Comparison of ENCODE assay signal across 20 cellular contexts in the genomic region with DNA sequence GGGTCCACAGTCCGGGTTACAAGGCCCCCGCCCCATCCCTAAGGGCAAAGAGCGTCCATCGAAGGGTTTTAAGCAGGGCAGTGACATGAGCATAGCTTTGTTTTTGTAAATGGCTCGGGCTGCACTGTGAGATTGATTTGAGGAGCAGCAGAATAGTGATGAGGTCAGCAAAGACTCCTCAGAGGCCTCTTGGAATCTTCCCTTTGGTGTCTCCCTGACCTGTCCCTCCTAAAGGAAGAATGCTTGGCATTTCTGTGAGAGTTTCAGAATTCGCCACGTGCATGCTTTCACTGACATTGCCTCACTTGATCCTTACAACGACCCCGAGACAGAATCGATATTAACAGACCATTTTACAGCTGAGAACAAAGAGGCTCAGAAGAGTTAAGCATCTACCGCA. TPM values are rescaled to one million over a fixed set of nuclear protein-coding genes. Genes with fewer than 3 reads are reported as not detected.
DNase-seq lines count a peak whose midpoint lies in the region; ATAC-seq, FAIRE-seq and TF ChIP-seq lines count a peak whose summit lies in the region.
"Had no signal": no experiment of that assay in that cellular context is flagged by ENCODE, and none has a peak within 500 bp of the region (broad histone marks: within the 10 kb centered on the region; RNA-seq: fewer than 3 reads in every experiment).

No MANE protein-coding gene starts in this region.

- no peak overlapping the region for H3K4me3 ChIP-seq in HepG2 (replicated peaks in 1 of 3; ENCODE audit: insufficient read depth in 1 of 3, low read depth in 2 of 3, low read length in 3 of 3)
- H3K4me3 ChIP-seq in right lobe of liver, result no peak overlapping the region
- H3K4me3 ChIP-seq in K562, result no peak overlapping the region
- no peak overlapping the region for H3K4me3 ChIP-seq in mesendoderm (ENCODE audit: low read length)
- H3K4me3 ChIP-seq: HAP-1, SK-N-MC had no signal

- H3K18ac ChIP-seq in mesendoderm (ENCODE audit: low read length), result no peak overlapping the region

- DNase-seq in HepG2 (ENCODE audit: low spot score) (no peak), right lobe of liver (no peak), K562 (ENCODE audit: extremely low read depth in 1 of 4, low spot score in 3 of 4) (no peak), mesendoderm (peak; percentile 88), urothelium cell line (ENCODE audit: low spot score) (peak; percentile 38), SK-N-DZ (ENCODE audit: low spot score) (no peak)
- no peak for DNase-seq in activated CD4-positive, alpha-beta memory T cell treated with anti-CD3 and anti-CD28 coated beads, Interleukin-2, amount 10 ng/mL, durations not matched to agents 7 days and 5 days
- DNase-seq: CD4-positive, alpha-beta T cell; DMS53; KG1; MV-4-11; NCI-H1694 treated with DMSO at 0.1 percent for 48 hours; NCI-H524; NCI-H82; OCI-M1; Right ventricle myocardium superior had no signal

- 3% methylated on average over 11 of the region's 11 CpGs for WGBS in HepG2 (ENCODE audit: low lambda C conversion rate)
- WGBS in right lobe of liver (ENCODE audit: insufficient coverage, low coverage, low lambda C conversion rate, missing lambda C conversion rate), result 67% methylated on average over 11 of the region's 11 CpGs
- WGBS in K562 (ENCODE audit: insufficient coverage, low coverage, missing lambda C conversion rate), result 6% methylated on average over 11 of the region's 11 CpGs
- WGBS in mesendoderm (ENCODE audit: extremely low coverage, insufficient coverage, low lambda C conversion rate), result no CpG with 5 or more reads among the region's 11 CpGs

- TF ChIP-seq RAD21 in HepG2 (CRISPR knock-in tag; IDR thresholded peaks at IDR 0.05), result no peak
- TF ChIP-seq RAD21 in K562 (CRISPR knock-in tag; conservative IDR thresholded peaks at IDR 0.05 in 1 of 2, IDR thresholded peaks at IDR 0.05 in 1 of 2), result no peak

- intact Hi-C loops in HepG2 (cut with micrococcal nuclease; ENCODE audit: unreplicated experiment), result no loop called here
- intact Hi-C loops in right lobe of liver (cut with DNase I), result no loop called here
- intact Hi-C loops in K562 (cut with micrococcal nuclease), result no loop called here

- H4K20me1 ChIP-seq in HepG2 (ENCODE audit: insufficient read depth, low read length) (no peaks in the 10 kb centered on the region), K562 (replicated peaks; ENCODE audit: control insufficient read depth, insufficient read depth, low read length) (no peaks in the 10 kb centered on the region)

- H3K36me3 ChIP-seq in HepG2 (replicated peaks in 1 of 2; ENCODE audit: control insufficient read depth in 1 of 2, insufficient read depth in 2 of 2, low read length in 2 of 2) (no peaks in the 10 kb centered on the region), right lobe of liver (no peaks in the 10 kb centered on the region), K562 (ENCODE audit: control insufficient read depth, insufficient read depth, low read length) (no peaks in the 10 kb centered on the region), mesendoderm (ENCODE audit: control insufficient read depth, insufficient read depth, low read length) (no peaks in the 10 kb centered on the region)
- H3K36me3 ChIP-seq: HAP-1 had no signal

- H3K9me3 Mint-ChIP-seq in activated CD4-positive, alpha-beta memory T cell treated with anti-CD3 and anti-CD28 coated beads, Interleukin-2, amount 10 ng/mL, durations not matched to agents 7 days and 5 days, result no peaks in the 10 kb centered on the region
- H3K9me3 Mint-ChIP-seq: CD4-positive, alpha-beta T cell had no signal

- H3K9me3 ChIP-seq in HepG2 (ENCODE audit: low read length), result no peaks in the 10 kb centered on the region
- no peaks in the 10 kb centered on the region for H3K9me3 ChIP-seq in right lobe of liver
- no peaks in the 10 kb centered on the region for H3K9me3 ChIP-seq in K562 (replicated peaks; ENCODE audit: control insufficient read depth, insufficient read depth, low read depth, low read length)

- TF ChIP-seq CTCF in HepG2 (CRISPR knock-in tag; IDR thresholded peaks at IDR 0.05), result no peak
- no peak for TF ChIP-seq CTCF in right lobe of liver (IDR thresholded peaks at IDR 0.05)
- no peak for TF ChIP-seq CTCF in K562 (IDR thresholded peaks at IDR 0.05 in 2 of 3, conservative IDR thresholded peaks at IDR 0.05 in 1 of 3; ENCODE audit: insufficient read depth in 2 of 3, low read depth in 1 of 3, low read length in 3 of 3)

- H2AFZ ChIP-seq in HepG2 (ENCODE audit: low read length) (no peak overlapping the region), K562 (ENCODE audit: low read depth, low read length) (0 out of 2 replicates have a peak overlapping the region, but pooled peaks have one; percentile 17)

- ATAC-seq in HepG2 (no peak), right lobe of liver (no peak), K562 (peak; percentile 36; the same call in 1 of the 3 replicates), GM18502 (IDR thresholded peaks at IDR 0.05; ENCODE audit: poor library complexity, unreplicated experiment) (no peak)

- H3K4me1 Mint-ChIP-seq in activated CD4-positive, alpha-beta memory T cell treated with anti-CD3 and anti-CD28 coated beads, Interleukin-2, amount 10 ng/mL, durations not matched to agents 7 days and 5 days, result no peaks in the 10 kb centered on the region

- H3K4me2 ChIP-seq in HepG2 (ENCODE audit: low read depth, low read length) (0 out of 2 replicates have a peak overlapping the region, but pooled peaks have one; percentile 24), K562 (ENCODE audit: insufficient read depth, low read length) (no peak overlapping the region), mesendoderm (ENCODE audit: low read length) (no peak overlapping the region)

- H4K8ac ChIP-seq in mesendoderm (ENCODE audit: low read depth, low read length), result no peak overlapping the region

- no peak overlapping the region for H2BK5ac ChIP-seq in mesendoderm (ENCODE audit: low read length)

- TF ChIP-seq EP300 in HepG2 (IDR thresholded peaks at IDR 0.05; ENCODE audit: low read depth in 2 of 2, low read length in 2 of 2) (no peak), HepG2 (CRISPR knock-in tag; IDR thresholded peaks at IDR 0.05; ENCODE audit: borderline replicate concordance) (no peak), K562 (IDR thresholded peaks at IDR 0.05; ENCODE audit: low read length) (no peak)

- H3K27ac Mint-ChIP-seq in activated CD4-positive, alpha-beta memory T cell treated with anti-CD3 and anti-CD28 coated beads, Interleukin-2, amount 10 ng/mL, durations not matched to agents 7 days and 5 days, result no peak overlapping the region
- H3K27ac Mint-ChIP-seq: CD4-positive, alpha-beta T cell had no signal

- in situ Hi-C loops in HepG2 (cut with HindIII; ENCODE audit: extremely low pct_ligation_motif_present, low pct_unique_long_range_greater_than_20kb) (no loop called here), K562 (cut with MboI) (loop anchor here (25.0 kb wide), 1 partner anchor 620 kb away; no protein-coding TSS in a partner anchor)

- no peak overlapping the region for H2BK120ac ChIP-seq in mesendoderm (ENCODE audit: low read depth, low read length)

- H3K9ac ChIP-seq in HepG2 (ENCODE audit: insufficient read depth, low read depth, low read length) (no peak overlapping the region), K562 (ENCODE audit: insufficient read depth in 1 of 2, low read depth in 2 of 2, low read length in 2 of 2) (no peak overlapping the region), mesendoderm (ENCODE audit: low read length) (no peak overlapping the region)

- FAIRE-seq in HepG2 (lab: Jason Lieb, UNC) (no peak), K562 (lab: Jason Lieb, UNC) (no peak), urothelium cell line (lab: Jason Lieb, UNC) (no peak)

- H3K27ac ChIP-seq in HepG2 (ENCODE audit: extremely low read length, insufficient read depth, low read length) (no peak overlapping the region), right lobe of liver (no peak overlapping the region), K562 (ENCODE audit: extremely low read depth, low read depth, low read length) (no peak overlapping the region), mesendoderm (ENCODE audit: low read depth, low read length) (no peak overlapping the region)
- H3K27ac ChIP-seq: 22Rv1, SK-N-MC had no signal

- H2AK5ac ChIP-seq in mesendoderm (ENCODE audit: low read length), result no peak overlapping the region

- CTCF ChIA-PET in HepG2 (lab: Yijun Ruan, JAX; ENCODE audit: low intra/inter-chr PET ratio, low total read pairs), result no interaction called here
- CTCF ChIA-PET in K562 (lab: Yijun Ruan, JAX; ENCODE audit: low intra/inter-chr PET ratio), result no interaction called here
- CTCF ChIA-PET in activated CD4-positive, alpha-beta memory T cell treated with anti-CD3 and anti-CD28 coated beads, Interleukin-2, amount 10 ng/mL, durations not matched to agents 7 days and 5 days (lab: Charles Lee), result interaction anchor here (1.4 kb wide), 1 partner anchor 20 kb away, joined by 3 read pairs; no protein-coding TSS in a partner anchor

- no peaks in the 10 kb centered on the region for H3K79me1 ChIP-seq in mesendoderm (ENCODE audit: low read length)

- H3K4me3 Mint-ChIP-seq in activated CD4-positive, alpha-beta memory T cell treated with anti-CD3 and anti-CD28 coated beads, Interleukin-2, amount 10 ng/mL, durations not matched to agents 7 days and 5 days, result no peak overlapping the region
- H3K4me3 Mint-ChIP-seq: CD4-positive, alpha-beta T cell had no signal

- no peaks in the 10 kb centered on the region for H3K27me3 Mint-ChIP-seq in activated CD4-positive, alpha-beta memory T cell treated with anti-CD3 and anti-CD28 coated beads, Interleukin-2, amount 10 ng/mL, durations not matched to agents 7 days and 5 days
- H3K27me3 Mint-ChIP-seq: CD4-positive, alpha-beta T cell had no signal

- POLR2A ChIA-PET in HepG2 (lab: Yijun Ruan, JAX) (no interaction called here), K562 (lab: Yijun Ruan, JAX) (interaction anchor here (0.6 to 1.2 kb wide), 3 partner anchors 9 to 623 kb away, joined by 3 to 4 read pairs (median 3); no protein-coding TSS in a partner anchor)
- POLR2A ChIA-PET in activated CD4-positive, alpha-beta memory T cell treated with anti-CD3 and anti-CD28 coated beads, Interleukin-2, amount 10 ng/mL, durations not matched to agents 7 days and 5 days (lab: Charles Lee), result no interaction called here

- TF ChIP-seq POLR2A in HepG2 (IDR thresholded peaks at IDR 0.05; ENCODE audit: insufficient read depth in 1 of 2, low read depth in 2 of 2, low read length in 2 of 2), result no peak
- TF ChIP-seq POLR2A in right lobe of liver (IDR thresholded peaks at IDR 0.05), result no peak
- TF ChIP-seq POLR2A in K562 (conservative IDR thresholded peaks at IDR 0.05), result no peak

- 0 out of 5 replicates have a peak, but pooled peaks cover 0 to 9% of the 10 kb centered on the region in 2 experiments for H3K27me3 ChIP-seq in HepG2 (ENCODE audit: control insufficient read depth in 1 of 2, insufficient read depth in 2 of 2, low read length in 2 of 2)
- no peaks in the 10 kb centered on the region for H3K27me3 ChIP-seq in right lobe of liver
- peaks cover 8 to 23% of the 10 kb centered on the region in 2 experiments; a peak in 3 of 5 replicates for H3K27me3 ChIP-seq in K562 (ENCODE audit: control insufficient read depth in 2 of 2, insufficient read depth in 2 of 2, low read length in 2 of 2)
- H3K27me3 ChIP-seq in mesendoderm (ENCODE audit: insufficient read depth, low read length, poor library complexity), result no peaks in the 10 kb centered on the region

- no peaks in the 10 kb centered on the region for H3K9me1 ChIP-seq in K562 (ENCODE audit: control insufficient read depth, insufficient read depth, low read length)

- no peak overlapping the region for H3K4ac ChIP-seq in mesendoderm (ENCODE audit: low read depth, low read length)

- H3K23ac ChIP-seq in mesendoderm (ENCODE audit: low read length), result no peak overlapping the region

- peaks cover 20% of the 10 kb centered on the region for H3K36me3 Mint-ChIP-seq in activated CD4-positive, alpha-beta memory T cell treated with anti-CD3 and anti-CD28 coated beads, Interleukin-2, amount 10 ng/mL, durations not matched to agents 7 days and 5 days (ENCODE audit: low read depth)

- peaks cover 7% of the 10 kb centered on the region; the same call in 1 of the 2 replicates for H3K4me1 ChIP-seq in HepG2 (ENCODE audit: insufficient read depth, low read length)
- no peaks in the 10 kb centered on the region for H3K4me1 ChIP-seq in right lobe of liver
- no peaks in the 10 kb centered on the region for H3K4me1 ChIP-seq in K562 (replicated peaks in 1 of 2; ENCODE audit: control insufficient read depth in 2 of 2, insufficient read depth in 2 of 2, low read length in 2 of 2)
- H3K4me1 ChIP-seq in mesendoderm (ENCODE audit: control insufficient read depth, low read depth, low read length), result no peaks in the 10 kb centered on the region
- H3K4me1 ChIP-seq: HAP-1 had no signal

- no peak overlapping the region for H2BK15ac ChIP-seq in mesendoderm (replicated peaks; ENCODE audit: low read depth)

- BruUV-seq in HepG2 (replicated peaks; lab: Mats Ljungman, UMichigan), result no TSS peak
- no TSS peak for BruUV-seq in K562 (replicated peaks; lab: Mats Ljungman, UMichigan)

- no peak overlapping the region for H3K56ac ChIP-seq in mesendoderm (ENCODE audit: low read length)

- no peak overlapping the region for H4K5ac ChIP-seq in mesendoderm (ENCODE audit: low read length)

- H3K79me2 ChIP-seq in HepG2 (ENCODE audit: insufficient read depth, low read length) (no peaks in the 10 kb centered on the region), K562 (ENCODE audit: control insufficient read depth, insufficient read depth, low read length) (no peaks in the 10 kb centered on the region), mesendoderm (ENCODE audit: control insufficient read depth, insufficient read depth, low read length) (no peaks in the 10 kb centered on the region)

RNA-seq across cellular contexts. Expression of gene LAMP3, which starts 20.3 kb away (rescaled TPM):
- total RNA-seq in HepG2 (2016; rRNA removed; fragmentation: Illumina TruSeq; extraction: Trizol) (0.07 TPM in 1 of 2 replicates, not detected in the other), right lobe of liver (under 1 TPM in 4 of 6 experiments, not detected in 2; 0.13 to 0.56 (median 0.37) TPM), K562 (2014; rRNA removed) (0.27 and 0.57 TPM in 2 replicates), K562 (2014; rRNA removed; fragmentation: Illumina TruSeq; extraction: Trizol) (0.67 and 0.91 TPM in 2 replicates), K562 (2015; rRNA removed; fragmentation: Illumina TruSeq; extraction: Trizol) (0.33 and 0.34 TPM in 2 replicates), K562 (2021) (0.65 and 0.82 TPM in 2 replicates)
- total RNA-seq in HepG2 (2016; cell fraction: cytosol; rRNA removed; fragmentation: Illumina TruSeq; extraction: Trizol; ENCODE audit: low read depth), result not detected in 2 replicates
- 0.04 TPM in 1 of 2 replicates, not detected in the other for total RNA-seq in HepG2 (2016; cell fraction: insoluble cytoplasmic fraction; rRNA removed; fragmentation: Illumina TruSeq; extraction: Trizol)
- total RNA-seq in HepG2 (2016; cell fraction: membrane; rRNA removed; fragmentation: Illumina TruSeq; extraction: Trizol), result not detected in 2 replicates
- 0.09 TPM in 1 of 2 replicates, not detected in the other for total RNA-seq in HepG2 (2016; cell fraction: nucleus; rRNA removed; fragmentation: Illumina TruSeq; extraction: Trizol)
- polyA plus RNA-seq in HepG2 (2011; rRNA removed) (0.04 TPM in 2 replicates), K562 (2011; rRNA removed) (0.35 and 0.51 TPM in 2 replicates), K562 (2014; fragmentation: Illumina TruSeq; extraction: Trizol) (1.5 and 1.8 TPM in 2 replicates), K562 (2014; fragmentation: Nextera tagmentation; extraction: Ambion mirVana) (under 1 TPM; 0.50 to 0.59 TPM), K562 (2014; rRNA removed) (0.48 and 0.58 TPM in 2 replicates)
- 0.03 TPM in 1 of 2 replicates, not detected in the other for polyA plus RNA-seq in HepG2 (2011; cell fraction: cytosol; rRNA removed)
- not detected in 2 replicates for polyA plus RNA-seq in HepG2 (2011; cell fraction: nucleus; rRNA removed)
- polyA plus RNA-seq in HepG2 (2012), result 0.12 and 0.23 TPM in 2 replicates
- polyA plus RNA-seq in HepG2 (2016; cell fraction: cytosol; fragmentation: Illumina TruSeq; extraction: Trizol; ENCODE audit: low read depth), result not detected in 2 replicates
- 0.12 and 0.13 TPM in 2 replicates for polyA plus RNA-seq in HepG2 (2016; cell fraction: insoluble cytoplasmic fraction; fragmentation: Illumina TruSeq; extraction: Trizol; ENCODE audit: low read depth)
- 0.08 TPM in 1 of 2 replicates, not detected in the other for polyA plus RNA-seq in HepG2 (2016; cell fraction: membrane; fragmentation: Illumina TruSeq; extraction: Trizol; ENCODE audit: low read depth)
- 0.44 TPM in 1 of 2 replicates, not detected in the other for polyA plus RNA-seq in HepG2 (2016; cell fraction: nucleus; fragmentation: Illumina TruSeq; extraction: Trizol; ENCODE audit: insufficient read depth, low read depth)
- not detected in 2 replicates for polyA minus RNA-seq in HepG2 (2011; rRNA and poly(A)+ RNA removed; ENCODE audit: low replicate concordance)
- polyA minus RNA-seq in HepG2 (2011; cell fraction: cytosol; rRNA and poly(A)+ RNA removed), result not detected in 2 replicates
- polyA minus RNA-seq in HepG2 (2011; cell fraction: nucleus; rRNA and poly(A)+ RNA removed), result not detected in 2 replicates
- 0.37 and 0.84 TPM in 2 replicates for total RNA-seq in K562 (2011; cell fraction: chromatin; rRNA removed; ENCODE audit: low replicate concordance)
- total RNA-seq in K562 (2011; cell fraction: nucleolus; rRNA removed), result 0.17 and 0.26 TPM in 2 replicates
- total RNA-seq in K562 (2011; cell fraction: nucleoplasm; rRNA removed), result 0.31 and 0.44 TPM in 2 replicates
- 0.24 and 0.34 TPM in 2 replicates for polyA plus RNA-seq in K562 (2011; cell fraction: cytosol; rRNA removed)
- 0.23 and 0.29 TPM in 2 replicates for polyA plus RNA-seq in K562 (2011; cell fraction: nucleus; rRNA removed)
- 0.86 and 12.2 TPM in 2 replicates for polyA plus RNA-seq in K562 (2012)
- 0.32 and 0.75 TPM in 2 replicates for polyA minus RNA-seq in K562 (2011; rRNA and poly(A)+ RNA removed)
- polyA minus RNA-seq in K562 (2011; cell fraction: cytosol; rRNA and poly(A)+ RNA removed), result not detected in 2 replicates
- 0.27 TPM in 1 of 2 replicates, not detected in the other for polyA minus RNA-seq in K562 (2011; cell fraction: nucleus; rRNA and poly(A)+ RNA removed)
- polyA plus RNA-seq in mesendoderm (2013, experiment 1 of 2), result 0.95 TPM
- 1.3 TPM for polyA plus RNA-seq in mesendoderm (2013, experiment 2 of 2)
- 10 to 100 TPM; 13.6 to 13.8 TPM for total RNA-seq in activated CD4-positive, alpha-beta memory T cell treated with anti-CD3 and anti-CD28 coated beads, Interleukin-2, amount 10 ng/mL, durations not matched to agents 7 days and 5 days
- not detected in 2 replicates for polyA plus RNA-seq in SK-N-DZ (2014; cell fraction: cytosol; rRNA removed)
- polyA plus RNA-seq in SK-N-DZ (2014; cell fraction: nucleus; rRNA removed), result not detected in 2 replicates
- total RNA-seq: Right ventricle myocardium superior had no signal

RNA-seq across cellular contexts. Expression of gene MCCC1, which starts 42.9 kb away (rescaled TPM):
- total RNA-seq in HepG2 (2016; rRNA removed; fragmentation: Illumina TruSeq; extraction: Trizol), result 30.1 and 34.7 TPM in 2 replicates
- 11.7 and 14.0 TPM in 2 replicates for total RNA-seq in HepG2 (2016; cell fraction: cytosol; rRNA removed; fragmentation: Illumina TruSeq; extraction: Trizol; ENCODE audit: low read depth)
- 32.3 TPM in 2 replicates for total RNA-seq in HepG2 (2016; cell fraction: insoluble cytoplasmic fraction; rRNA removed; fragmentation: Illumina TruSeq; extraction: Trizol)
- 14.1 and 14.5 TPM in 2 replicates for total RNA-seq in HepG2 (2016; cell fraction: membrane; rRNA removed; fragmentation: Illumina TruSeq; extraction: Trizol)
- 21.7 and 28.0 TPM in 2 replicates for total RNA-seq in HepG2 (2016; cell fraction: nucleus; rRNA removed; fragmentation: Illumina TruSeq; extraction: Trizol)
- 9.8 and 11.7 TPM in 2 replicates for polyA plus RNA-seq in HepG2 (2011; rRNA removed)
- 9.4 and 9.6 TPM in 2 replicates for polyA plus RNA-seq in HepG2 (2011; cell fraction: cytosol; rRNA removed)
- polyA plus RNA-seq in HepG2 (2011; cell fraction: nucleus; rRNA removed), result 10.8 and 12.3 TPM in 2 replicates
- polyA plus RNA-seq in HepG2 (2012), result 12.0 and 19.1 TPM in 2 replicates
- polyA plus RNA-seq in HepG2 (2016; cell fraction: cytosol; fragmentation: Illumina TruSeq; extraction: Trizol; ENCODE audit: low read depth), result 4.4 and 4.8 TPM in 2 replicates
- 29.2 and 34.5 TPM in 2 replicates for polyA plus RNA-seq in HepG2 (2016; cell fraction: insoluble cytoplasmic fraction; fragmentation: Illumina TruSeq; extraction: Trizol; ENCODE audit: low read depth)
- 8.8 and 8.9 TPM in 2 replicates for polyA plus RNA-seq in HepG2 (2016; cell fraction: membrane; fragmentation: Illumina TruSeq; extraction: Trizol; ENCODE audit: low read depth)
- 28.1 and 28.7 TPM in 2 replicates for polyA plus RNA-seq in HepG2 (2016; cell fraction: nucleus; fragmentation: Illumina TruSeq; extraction: Trizol; ENCODE audit: insufficient read depth, low read depth)
- polyA minus RNA-seq in HepG2 (2011; rRNA and poly(A)+ RNA removed; ENCODE audit: low replicate concordance), result 15.9 and 19.4 TPM in 2 replicates
- 10.0 and 11.5 TPM in 2 replicates for polyA minus RNA-seq in HepG2 (2011; cell fraction: cytosol; rRNA and poly(A)+ RNA removed)
- polyA minus RNA-seq in HepG2 (2011; cell fraction: nucleus; rRNA and poly(A)+ RNA removed), result 26.1 and 31.3 TPM in 2 replicates
- 10 to 100 TPM; 34.0 to 57.0 (median 48.2) TPM for total RNA-seq in right lobe of liver
- total RNA-seq in K562 (2011; cell fraction: chromatin; rRNA removed; ENCODE audit: low replicate concordance), result 22.1 and 32.8 TPM in 2 replicates
- total RNA-seq in K562 (2011; cell fraction: nucleolus; rRNA removed), result 16.7 and 23.5 TPM in 2 replicates
- 14.1 and 14.9 TPM in 2 replicates for total RNA-seq in K562 (2011; cell fraction: nucleoplasm; rRNA removed)
- 18.3 and 21.4 TPM in 2 replicates for total RNA-seq in K562 (2014; rRNA removed)
- total RNA-seq in K562 (2014; rRNA removed; fragmentation: Illumina TruSeq; extraction: Trizol), result 25.1 and 33.5 TPM in 2 replicates
- total RNA-seq in K562 (2015; rRNA removed; fragmentation: Illumina TruSeq; extraction: Trizol), result 23.0 and 23.6 TPM in 2 replicates
- 24.1 and 25.3 TPM in 2 replicates for total RNA-seq in K562 (2021)
- 19.8 and 26.9 TPM in 2 replicates for polyA plus RNA-seq in K562 (2011; rRNA removed)
- 14.4 and 15.6 TPM in 2 replicates for polyA plus RNA-seq in K562 (2011; cell fraction: cytosol; rRNA removed)
- 22.4 and 29.5 TPM in 2 replicates for polyA plus RNA-seq in K562 (2011; cell fraction: nucleus; rRNA removed)
- polyA plus RNA-seq in K562 (2012), result 21.3 and 22.2 TPM in 2 replicates
- 22.8 and 23.0 TPM in 2 replicates for polyA plus RNA-seq in K562 (2014; fragmentation: Illumina TruSeq; extraction: Trizol)
- polyA plus RNA-seq in K562 (2014; fragmentation: Nextera tagmentation; extraction: Ambion mirVana), result 10 to 100 TPM; 13.7 to 14.3 TPM
- 19.7 and 25.0 TPM in 2 replicates for polyA plus RNA-seq in K562 (2014; rRNA removed)
- 32.0 and 42.5 TPM in 2 replicates for polyA minus RNA-seq in K562 (2011; rRNA and poly(A)+ RNA removed)
- polyA minus RNA-seq in K562 (2011; cell fraction: cytosol; rRNA and poly(A)+ RNA removed), result 13.7 and 19.9 TPM in 2 replicates
- polyA minus RNA-seq in K562 (2011; cell fraction: nucleus; rRNA and poly(A)+ RNA removed), result 24.5 and 26.8 TPM in 2 replicates
- polyA plus RNA-seq in mesendoderm (2013, experiment 1 of 2), result 7.2 TPM
- polyA plus RNA-seq in mesendoderm (2013, experiment 2 of 2), result 7.9 TPM
- total RNA-seq in activated CD4-positive, alpha-beta memory T cell treated with anti-CD3 and anti-CD28 coated beads, Interleukin-2, amount 10 ng/mL, durations not matched to agents 7 days and 5 days, result 10 to 100 TPM; 23.5 to 27.5 TPM
- 25.1 and 29.0 TPM in 2 replicates for polyA plus RNA-seq in SK-N-DZ (2014; cell fraction: cytosol; rRNA removed)
- polyA plus RNA-seq in SK-N-DZ (2014; cell fraction: nucleus; rRNA removed), result 26.4 and 39.8 TPM in 2 replicates

Comparison
In these comparisons a context has a peak if more than half of its experiments do, and no peak if none do; other contexts are left out.
1. DNase-seq: peak in mesendoderm (single experiment) and urothelium cell line (single experiment); none in HepG2 (single experiment), right lobe of liver (0 of 3), K562 (0 of 4), activated CD4-positive, alpha-beta memory T cell treated with anti-CD3 and anti-CD28 coated beads, Interleukin-2, amount 10 ng/mL, durations not matched to agents 7 days and 5 days (single experiment) and SK-N-DZ (single experiment).
2. RNA of gene LAMP3, which starts 20.3 kb away (total RNA-seq): 13.6 to 13.8 TPM in activated CD4-positive, alpha-beta memory T cell treated with anti-CD3 and anti-CD28 coated beads, Interleukin-2, amount 10 ng/mL, durations not matched to agents 7 days and 5 days; 0.17 to 0.91 TPM in K562, 0.13 to 0.56 TPM in right lobe of liver and 0.04 to 0.09 TPM in HepG2; every median in the first group is over 4 times any median in the second.
3. Of the 241 proteins assayed by ChIP-seq in both HepG2 and K562: peak only in HepG2: none; only in K562: MAFG; in both: MAFF and MAFK; in neither: 238.